In the genomic region with DNA sequence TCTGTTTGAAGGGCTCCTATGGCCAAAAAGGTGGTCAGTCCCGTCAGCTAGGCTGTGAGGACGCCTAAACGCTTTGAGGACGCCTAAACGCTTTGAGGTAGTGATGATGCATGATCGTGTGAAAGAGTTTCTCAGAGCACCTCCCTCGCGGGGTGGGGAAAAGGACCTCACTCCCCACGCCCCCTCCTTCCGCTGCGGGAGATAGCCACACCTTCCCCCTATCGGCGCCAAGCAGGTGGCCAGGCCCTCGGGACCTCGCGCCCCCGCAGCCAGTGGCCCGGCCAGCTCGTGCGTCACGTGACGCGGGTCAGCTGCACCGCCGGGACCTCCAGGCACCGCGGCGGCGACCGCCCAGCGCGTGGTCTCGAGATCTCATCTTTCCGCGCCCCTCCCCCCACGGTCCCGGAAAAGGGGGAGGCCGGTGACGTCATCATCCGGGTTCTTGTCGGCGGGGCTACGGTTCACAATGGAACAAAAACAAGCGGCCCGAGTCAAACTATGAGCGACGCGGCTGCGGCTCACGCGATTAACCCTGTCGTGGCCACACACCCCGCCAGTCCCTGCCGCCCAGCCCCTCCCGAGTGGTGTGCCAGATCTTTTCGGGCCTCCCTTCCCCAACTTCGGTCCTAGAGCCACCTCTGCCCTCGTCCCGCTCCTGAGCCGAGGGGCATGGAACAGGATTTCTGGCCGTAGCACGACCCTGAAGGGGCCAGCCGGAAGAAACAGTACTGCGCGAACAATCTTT, we compare ENCODE assay signal across 1 cellular context.
TF ChIP-seq lines count a peak whose summit lies in the region.

No MANE protein-coding gene starts in this region.

TF ChIP-seq in HepG2, 621 proteins besides CTCF, POLR2A, EP300 and RAD21 (continued from another document and continues in another):
- TF ChIP-seq HHEX (CRISPR knock-in tag; IDR thresholded peaks at IDR 0.05): no peak
- TF ChIP-seq PHF8 (CRISPR knock-in tag; IDR thresholded peaks at IDR 0.05): no peak
- no peak for TF ChIP-seq TCF7 (IDR thresholded peaks at IDR 0.05; ENCODE audit: low read depth)
- TF ChIP-seq ZNF224 (CRISPR knock-in tag; IDR thresholded peaks at IDR 0.05): 0 out of 2 replicates have a peak, but pooled peaks have one; percentile 52
- no peak for TF ChIP-seq TP53 (CRISPR knock-in tag; conservative IDR thresholded peaks at IDR 0.05)
- TF ChIP-seq CC2D1A (CRISPR knock-in tag; IDR thresholded peaks at IDR 0.05): no peak
- no peak for TF ChIP-seq FLYWCH1 (CRISPR knock-in tag; IDR thresholded peaks at IDR 0.05)
- peak; percentile 58 for TF ChIP-seq ARNTL (CRISPR knock-in tag; IDR thresholded peaks at IDR 0.05)
- no peak for TF ChIP-seq JARID2 (CRISPR knock-in tag; IDR thresholded peaks at IDR 0.05; ENCODE audit: insufficient replicate concordance)
- no peak for TF ChIP-seq ZNF777 (CRISPR knock-in tag; IDR thresholded peaks at IDR 0.05)
- no peak for TF ChIP-seq ZNF839 (CRISPR knock-in tag; IDR thresholded peaks at IDR 0.05; ENCODE audit: borderline replicate concordance)
- no peak for TF ChIP-seq IKZF1 (IDR thresholded peaks at IDR 0.05)
- TF ChIP-seq ZNF274 (CRISPR knock-in tag; IDR thresholded peaks at IDR 0.05): peak; percentile 26; the same call in 1 of the 2 replicates
- TF ChIP-seq FOXP1 (IDR thresholded peaks at IDR 0.05): no peak
- no peak for TF ChIP-seq FOXP1 (CRISPR knock-in tag; IDR thresholded peaks at IDR 0.05)
- TF ChIP-seq ZNF720 (CRISPR knock-in tag; IDR thresholded peaks at IDR 0.05): no peak
- TF ChIP-seq, protein P1, sequence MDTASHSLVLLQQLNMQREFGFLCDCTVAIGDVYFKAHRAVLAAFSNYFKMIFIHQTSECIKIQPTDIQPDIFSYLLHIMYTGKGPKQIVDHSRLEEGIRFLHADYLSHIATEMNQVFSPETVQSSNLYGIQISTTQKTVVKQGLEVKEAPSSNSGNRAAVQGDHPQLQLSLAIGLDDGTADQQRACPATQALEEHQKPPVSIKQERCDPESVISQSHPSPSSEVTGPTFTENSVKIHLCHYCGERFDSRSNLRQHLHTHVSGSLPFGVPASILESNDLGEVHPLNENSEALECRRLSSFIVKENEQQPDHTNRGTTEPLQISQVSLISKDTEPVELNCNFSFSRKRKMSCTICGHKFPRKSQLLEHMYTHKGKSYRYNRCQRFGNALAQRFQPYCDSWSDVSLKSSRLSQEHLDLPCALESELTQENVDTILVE (CRISPR knock-in tag; IDR thresholded peaks at IDR 0.05): peak; percentile 89; the same call in 1 of the 2 replicates
- TF ChIP-seq SRSF9 (IDR thresholded peaks at IDR 0.05; ENCODE audit: borderline replicate concordance, insufficient read depth, low read depth, low read length, poor library complexity, severe bottlenecking): no peak
- no peak for TF ChIP-seq ZNF674 (CRISPR knock-in tag; IDR thresholded peaks at IDR 0.05; ENCODE audit: low read depth)
- TF ChIP-seq TCF7L2 (IDR thresholded peaks at IDR 0.05; ENCODE audit: low read depth, low read length): no peak
- TF ChIP-seq, protein P2, sequence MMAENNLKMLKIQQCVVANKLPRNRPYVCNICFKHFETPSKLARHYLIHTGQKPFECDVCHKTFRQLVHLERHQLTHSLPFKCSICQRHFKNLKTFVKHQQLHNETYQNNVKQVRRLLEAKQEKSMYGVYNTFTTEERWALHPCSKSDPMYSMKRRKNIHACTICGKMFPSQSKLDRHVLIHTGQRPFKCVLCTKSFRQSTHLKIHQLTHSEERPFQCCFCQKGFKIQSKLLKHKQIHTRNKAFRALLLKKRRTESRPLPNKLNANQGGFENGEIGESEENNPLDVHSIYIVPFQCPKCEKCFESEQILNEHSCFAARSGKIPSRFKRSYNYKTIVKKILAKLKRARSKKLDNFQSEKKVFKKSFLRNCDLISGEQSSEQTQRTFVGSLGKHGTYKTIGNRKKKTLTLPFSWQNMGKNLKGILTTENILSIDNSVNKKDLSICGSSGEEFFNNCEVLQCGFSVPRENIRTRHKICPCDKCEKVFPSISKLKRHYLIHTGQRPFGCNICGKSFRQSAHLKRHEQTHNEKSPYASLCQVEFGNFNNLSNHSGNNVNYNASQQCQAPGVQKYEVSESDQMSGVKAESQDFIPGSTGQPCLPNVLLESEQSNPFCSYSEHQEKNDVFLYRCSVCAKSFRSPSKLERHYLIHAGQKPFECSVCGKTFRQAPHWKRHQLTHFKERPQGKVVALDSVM (CRISPR knock-in tag; IDR thresholded peaks at IDR 0.05): no peak
- no peak for TF ChIP-seq GTF2F1 (IDR thresholded peaks at IDR 0.05; ENCODE audit: low read length)
- peak; percentile 64 for TF ChIP-seq POLR2G (IDR thresholded peaks at IDR 0.05; ENCODE audit: low read depth, low read length)
- TF ChIP-seq POLR2AphosphoS2 (IDR thresholded peaks at IDR 0.05; ENCODE audit: low read depth, low read length): no peak
- no peak for TF ChIP-seq CBX5 (CRISPR knock-in tag; IDR thresholded peaks at IDR 0.05; ENCODE audit: borderline replicate concordance)
- no peak for TF ChIP-seq ZNF468 (CRISPR knock-in tag; IDR thresholded peaks at IDR 0.05)
- TF ChIP-seq SETDB1 (CRISPR knock-in tag; IDR thresholded peaks at IDR 0.05; ENCODE audit: borderline replicate concordance): no peak
- no peak for TF ChIP-seq TGIF2 (CRISPR knock-in tag; IDR thresholded peaks at IDR 0.05)
- TF ChIP-seq, protein P3, sequence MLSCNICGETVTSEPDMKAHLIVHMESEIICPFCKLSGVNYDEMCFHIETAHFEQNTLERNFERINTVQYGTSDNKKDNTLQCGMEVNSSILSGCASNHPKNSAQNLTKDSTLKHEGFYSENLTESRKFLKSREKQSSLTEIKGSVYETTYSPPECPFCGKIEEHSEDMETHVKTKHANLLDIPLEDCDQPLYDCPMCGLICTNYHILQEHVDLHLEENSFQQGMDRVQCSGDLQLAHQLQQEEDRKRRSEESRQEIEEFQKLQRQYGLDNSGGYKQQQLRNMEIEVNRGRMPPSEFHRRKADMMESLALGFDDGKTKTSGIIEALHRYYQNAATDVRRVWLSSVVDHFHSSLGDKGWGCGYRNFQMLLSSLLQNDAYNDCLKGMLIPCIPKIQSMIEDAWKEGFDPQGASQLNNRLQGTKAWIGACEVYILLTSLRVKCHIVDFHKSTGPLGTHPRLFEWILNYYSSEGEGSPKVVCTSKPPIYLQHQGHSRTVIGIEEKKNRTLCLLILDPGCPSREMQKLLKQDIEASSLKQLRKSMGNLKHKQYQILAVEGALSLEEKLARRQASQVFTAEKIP (CRISPR knock-in tag; IDR thresholded peaks at IDR 0.05; ENCODE audit: borderline replicate concordance): no peak
- TF ChIP-seq, protein P4, sequence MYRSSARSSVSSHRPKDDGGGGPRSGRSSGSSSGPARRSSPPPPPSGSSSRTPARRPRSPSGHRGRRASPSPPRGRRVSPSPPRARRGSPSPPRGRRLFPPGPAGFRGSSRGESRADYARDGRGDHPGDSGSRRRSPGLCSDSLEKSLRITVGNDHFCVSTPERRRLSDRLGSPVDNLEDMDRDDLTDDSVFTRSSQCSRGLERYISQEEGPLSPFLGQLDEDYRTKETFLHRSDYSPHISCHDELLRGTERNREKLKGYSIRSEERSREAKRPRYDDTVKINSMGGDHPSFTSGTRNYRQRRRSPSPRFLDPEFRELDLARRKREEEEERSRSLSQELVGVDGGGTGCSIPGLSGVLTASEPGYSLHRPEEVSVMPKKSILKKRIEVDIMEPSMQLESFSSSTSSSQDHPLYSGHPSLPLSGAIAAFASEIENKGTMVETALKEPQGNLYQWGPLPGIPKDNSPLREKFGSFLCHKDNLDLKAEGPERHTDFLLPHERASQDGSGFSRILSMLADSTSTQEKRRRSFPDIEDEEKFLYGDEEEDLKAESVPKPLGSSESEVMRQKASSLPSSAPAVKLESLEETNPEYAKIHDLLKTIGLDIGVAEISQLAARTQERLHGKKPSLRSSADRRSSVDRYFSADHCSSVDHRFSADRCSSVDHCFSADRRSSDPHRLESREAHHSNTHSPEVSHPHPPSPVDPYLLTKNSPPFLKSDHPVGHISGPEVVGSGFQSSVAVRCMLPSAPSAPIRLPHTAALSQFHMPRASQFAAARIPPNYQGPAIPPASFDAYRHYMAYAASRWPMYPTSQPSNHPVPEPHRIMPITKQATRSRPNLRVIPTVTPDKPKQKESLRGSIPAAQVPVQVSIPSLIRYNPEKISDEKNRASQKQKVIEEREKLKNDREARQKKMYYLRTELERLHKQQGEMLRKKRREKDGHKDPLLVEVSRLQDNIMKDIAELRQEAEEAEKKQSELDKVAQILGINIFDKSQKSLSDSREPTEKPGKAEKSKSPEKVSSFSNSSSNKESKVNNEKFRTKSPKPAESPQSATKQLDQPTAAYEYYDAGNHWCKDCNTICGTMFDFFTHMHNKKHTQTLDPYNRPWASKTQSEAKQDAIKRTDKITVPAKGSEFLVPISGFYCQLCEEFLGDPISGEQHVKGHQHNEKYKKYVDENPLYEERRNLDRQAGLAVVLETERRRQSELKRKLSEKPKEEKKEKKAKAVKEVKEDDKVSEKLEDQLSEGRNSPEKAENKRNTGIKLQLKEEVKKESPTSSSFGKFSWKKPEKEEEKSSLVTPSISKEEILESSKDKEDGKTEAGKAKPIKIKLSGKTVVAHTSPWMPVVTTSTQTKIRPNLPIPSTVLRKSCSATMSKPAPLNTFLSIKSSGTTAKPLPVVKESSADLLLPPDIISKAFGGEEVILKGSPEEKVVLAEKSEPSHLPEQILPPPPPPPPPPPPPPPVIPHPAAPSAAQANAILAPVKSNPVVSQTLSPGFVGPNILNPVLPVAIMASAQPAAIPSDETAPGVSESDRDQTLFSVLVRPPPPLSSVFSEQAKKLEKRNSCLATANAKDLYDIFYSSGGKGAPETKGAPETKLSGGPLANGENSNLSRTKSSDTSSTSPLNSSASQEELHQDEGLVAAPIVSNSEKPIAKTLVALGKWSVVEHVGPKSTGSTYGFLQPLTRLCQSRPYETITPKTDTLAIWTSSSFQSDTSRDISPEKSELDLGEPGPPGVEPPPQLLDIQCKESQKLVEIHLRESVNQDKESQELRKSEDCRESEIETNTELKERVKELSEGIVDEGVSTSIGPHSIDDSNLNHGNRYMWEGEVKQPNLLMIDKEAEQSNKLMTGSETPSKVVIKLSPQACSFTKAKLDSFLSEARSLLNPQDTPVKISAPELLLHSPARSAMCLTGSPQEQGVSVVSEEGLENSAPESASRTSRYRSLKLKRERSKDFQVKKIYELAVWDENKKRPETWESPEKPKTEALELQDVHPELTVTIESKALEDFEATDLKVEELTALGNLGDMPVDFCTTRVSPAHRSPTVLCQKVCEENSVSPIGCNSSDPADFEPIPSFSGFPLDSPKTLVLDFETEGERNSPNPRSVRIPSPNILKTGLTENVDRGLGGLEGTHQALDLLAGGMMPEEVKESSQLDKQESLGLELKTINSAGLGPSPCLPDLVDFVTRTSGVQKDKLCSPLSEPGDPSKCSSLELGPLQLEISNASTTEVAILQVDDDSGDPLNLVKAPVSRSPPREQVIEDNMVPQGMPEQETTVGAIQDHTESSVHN (CRISPR knock-in tag; IDR thresholded peaks at IDR 0.05): no peak
- TF ChIP-seq, protein P5, sequence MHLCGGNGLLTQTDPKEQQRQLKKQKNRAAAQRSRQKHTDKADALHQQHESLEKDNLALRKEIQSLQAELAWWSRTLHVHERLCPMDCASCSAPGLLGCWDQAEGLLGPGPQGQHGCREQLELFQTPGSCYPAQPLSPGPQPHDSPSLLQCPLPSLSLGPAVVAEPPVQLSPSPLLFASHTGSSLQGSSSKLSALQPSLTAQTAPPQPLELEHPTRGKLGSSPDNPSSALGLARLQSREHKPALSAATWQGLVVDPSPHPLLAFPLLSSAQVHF (CRISPR knock-in tag; IDR thresholded peaks at IDR 0.05): 0 out of 2 replicates have a peak, but pooled peaks have one; percentile 43
- no peak for TF ChIP-seq TRIM24 (CRISPR knock-in tag; IDR thresholded peaks at IDR 0.05)
- no peak for TF ChIP-seq NFE2L2 (IDR thresholded peaks at IDR 0.05; ENCODE audit: low read length)
- peak; percentile 98 for TF ChIP-seq ZNF652 (CRISPR knock-in tag; IDR thresholded peaks at IDR 0.05; ENCODE audit: borderline replicate concordance, low read depth)
- TF ChIP-seq, protein P6, sequence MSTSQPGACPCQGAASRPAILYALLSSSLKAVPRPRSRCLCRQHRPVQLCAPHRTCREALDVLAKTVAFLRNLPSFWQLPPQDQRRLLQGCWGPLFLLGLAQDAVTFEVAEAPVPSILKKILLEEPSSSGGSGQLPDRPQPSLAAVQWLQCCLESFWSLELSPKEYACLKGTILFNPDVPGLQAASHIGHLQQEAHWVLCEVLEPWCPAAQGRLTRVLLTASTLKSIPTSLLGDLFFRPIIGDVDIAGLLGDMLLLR (CRISPR knock-in tag; IDR thresholded peaks at IDR 0.05): no peak
- no peak for TF ChIP-seq ZNF20 (CRISPR knock-in tag; IDR thresholded peaks at IDR 0.05)
- TF ChIP-seq, protein P7, sequence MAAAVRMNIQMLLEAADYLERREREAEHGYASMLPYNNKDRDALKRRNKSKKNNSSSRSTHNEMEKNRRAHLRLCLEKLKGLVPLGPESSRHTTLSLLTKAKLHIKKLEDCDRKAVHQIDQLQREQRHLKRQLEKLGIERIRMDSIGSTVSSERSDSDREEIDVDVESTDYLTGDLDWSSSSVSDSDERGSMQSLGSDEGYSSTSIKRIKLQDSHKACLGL (CRISPR knock-in tag; IDR thresholded peaks at IDR 0.05): no peak; the same call in 1 of the 2 replicates
- TF ChIP-seq ZNF331 (CRISPR knock-in tag; IDR thresholded peaks at IDR 0.05): peak; percentile 70; the same call in 1 of the 2 replicates
- TF ChIP-seq ZSCAN12 (CRISPR knock-in tag; IDR thresholded peaks at IDR 0.05): no peak
- TF ChIP-seq NCOR1 (IDR thresholded peaks at IDR 0.05; ENCODE audit: borderline replicate concordance, low read length): 0 out of 2 replicates have a peak, but pooled peaks have one; percentile 22
- TF ChIP-seq NPAS2 (CRISPR knock-in tag; IDR thresholded peaks at IDR 0.05; ENCODE audit: borderline replicate concordance): no peak
- TF ChIP-seq NR2F2 (IDR thresholded peaks at IDR 0.05; ENCODE audit: borderline replicate concordance, low read depth): no peak; the same call in 1 of the 2 replicates
- no peak for TF ChIP-seq CEBPG (CRISPR knock-in tag; IDR thresholded peaks at IDR 0.05)
- peak; percentile 48; the same call in 1 of the 2 replicates for TF ChIP-seq ZNF441 (CRISPR knock-in tag; IDR thresholded peaks at IDR 0.05; ENCODE audit: borderline replicate concordance)
- no peak for TF ChIP-seq ZNF34 (CRISPR knock-in tag; IDR thresholded peaks at IDR 0.05; ENCODE audit: borderline replicate concordance)
- TF ChIP-seq ZBTB7A (CRISPR knock-in tag; IDR thresholded peaks at IDR 0.05): 0 out of 2 replicates have a peak, but pooled peaks have one; percentile 36
- TF ChIP-seq, protein P8, sequence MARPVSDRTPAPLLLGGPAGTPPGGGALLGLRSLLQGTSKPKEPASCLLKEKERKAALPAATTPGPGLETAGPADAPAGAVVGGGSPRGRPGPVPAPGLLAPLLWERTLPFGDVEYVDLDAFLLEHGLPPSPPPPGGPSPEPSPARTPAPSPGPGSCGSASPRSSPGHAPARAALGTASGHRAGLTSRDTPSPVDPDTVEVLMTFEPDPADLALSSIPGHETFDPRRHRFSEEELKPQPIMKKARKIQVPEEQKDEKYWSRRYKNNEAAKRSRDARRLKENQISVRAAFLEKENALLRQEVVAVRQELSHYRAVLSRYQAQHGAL (CRISPR knock-in tag; IDR thresholded peaks at IDR 0.05; ENCODE audit: not compliant biosample characterization): no peak
- no peak for TF ChIP-seq ZNF549 (CRISPR knock-in tag; IDR thresholded peaks at IDR 0.05)
- TF ChIP-seq ZNF749 (CRISPR knock-in tag; IDR thresholded peaks at IDR 0.05; ENCODE audit: borderline replicate concordance): peak; percentile 71; the same call in 1 of the 2 replicates
- TF ChIP-seq CBX2 (IDR thresholded peaks at IDR 0.05; ENCODE audit: low read depth, low read length): no peak
- TF ChIP-seq CBX2 (CRISPR knock-in tag; IDR thresholded peaks at IDR 0.05; ENCODE audit: low read depth): no peak
- TF ChIP-seq MYC (CRISPR knock-in tag; IDR thresholded peaks at IDR 0.05; ENCODE audit: borderline replicate concordance): peak; percentile 87; the same call in 1 of the 2 replicates
- TF ChIP-seq PLRG1 (conservative IDR thresholded peaks at IDR 0.05): no peak
- TF ChIP-seq TSC22D2 (CRISPR knock-in tag; IDR thresholded peaks at IDR 0.05; ENCODE audit: borderline replicate concordance): no peak
